18 cellular contexts compared by ENCODE assay signal in the genomic region with DNA sequence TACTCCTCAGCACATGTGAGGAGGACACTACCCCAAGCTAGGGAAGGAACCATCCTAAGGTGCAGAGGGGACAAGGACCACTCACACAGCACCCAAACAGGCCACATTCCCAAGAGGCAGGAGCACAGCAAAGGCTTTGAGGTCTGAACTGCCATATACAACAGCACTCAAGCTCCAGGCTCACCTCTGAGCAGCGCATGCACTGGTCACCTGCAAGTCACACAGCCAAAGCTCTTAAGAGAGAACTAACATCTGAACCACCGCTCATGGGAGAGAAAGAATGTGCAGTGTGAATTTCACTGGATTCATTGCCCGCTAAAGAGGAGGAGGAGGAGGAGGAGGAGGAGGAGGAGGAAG.
"Had no signal": no experiment of that assay in that cellular context is flagged by ENCODE, and none has a peak within 500 bp of the region (broad histone marks: within the 10 kb centered on the region; RNA-seq: fewer than 3 reads in every experiment).

No MANE protein-coding gene starts in this region.

- H3K9ac ChIP-seq: neural progenitor cell, parathyroid adenoma had no signal

- H3K79me2 ChIP-seq: parathyroid adenoma had no signal

- H3K36me3 Mint-ChIP-seq: neural progenitor cell had no signal

- H3K4me3 Mint-ChIP-seq: activated CD4-positive, alpha-beta T cell treated with anti-CD3 and anti-CD28 coated beads for 36 hours; activated CD8-positive, alpha-beta T cell treated with anti-CD3 and anti-CD28 coated beads for 36 hours; activated T-helper 1 cell treated with anti-CD3 and anti-CD28 coated beads, Interleukin-12 subunit alpha, Interleukin-12 subunit beta, Interleukin-2, Interleukin-4 antibody, amounts not matched to agents 30 ng/mL and 10 ng/mL and 1 ng/mL, durations not matched to agents 14 hours and 24 hours and 36 hours; effector memory CD8-positive, alpha-beta T cell; neural progenitor cell; T-helper 1 cell treated with Interleukin-12 subunit alpha and Interleukin-12 subunit beta and Interleukin-4 antibody, amounts not matched to agents 30 μg/mL and 1 μg/mL, for 36 hours had no signal

- H3K27me3 ChIP-seq: ascending aorta, neural progenitor cell had no signal

- H3K27ac Mint-ChIP-seq: activated CD4-positive, alpha-beta T cell treated with anti-CD3 and anti-CD28 coated beads for 36 hours; activated CD8-positive, alpha-beta T cell treated with anti-CD3 and anti-CD28 coated beads for 36 hours; activated T-helper 1 cell treated with anti-CD3 and anti-CD28 coated beads, Interleukin-12 subunit alpha, Interleukin-12 subunit beta, Interleukin-2, Interleukin-4 antibody, amounts not matched to agents 30 ng/mL and 10 ng/mL and 1 ng/mL, durations not matched to agents 14 hours and 24 hours and 36 hours; effector memory CD8-positive, alpha-beta T cell; T-helper 1 cell treated with Interleukin-12 subunit alpha and Interleukin-12 subunit beta and Interleukin-4 antibody, amounts not matched to agents 30 μg/mL and 1 μg/mL, for 36 hours had no signal

- H3K4me2 ChIP-seq: neural progenitor cell, smooth muscle cell had no signal

- H3K4me1 Mint-ChIP-seq: activated CD4-positive, alpha-beta T cell treated with anti-CD3 and anti-CD28 coated beads for 36 hours had no signal

- H3K36me3 ChIP-seq: ascending aorta, lower lobe of right lung, neural progenitor cell had no signal

- H3K9me3 Mint-ChIP-seq: effector memory CD8-positive, alpha-beta T cell; T-helper 1 cell treated with Interleukin-12 subunit alpha and Interleukin-12 subunit beta and Interleukin-4 antibody, amounts not matched to agents 30 μg/mL and 1 μg/mL, for 36 hours had no signal

- ATAC-seq: activated CD4-positive, alpha-beta T cell treated with anti-CD3 and anti-CD28 coated beads for 36 hours; activated CD8-positive, alpha-beta T cell treated with anti-CD3 and anti-CD28 coated beads for 36 hours; effector memory CD8-positive, alpha-beta T cell; foreskin keratinocyte; left cardiac atrium; lower lobe of right lung; stimulated activated naive CD8-positive, alpha-beta T cell treated with anti-CD3 and anti-CD28 coated beads, Interleukin-15, Interleukin-2, amounts not matched to agents 100 U/mL and 50 U/mL, for 24 hours had no signal

- DNase-seq: activated CD4-positive, alpha-beta T cell treated with anti-CD3 and anti-CD28 coated beads for 36 hours; activated CD8-positive, alpha-beta memory T cell treated with anti-CD3 and anti-CD28 coated beads, Interleukin-2, amount 50 U/mL, for 48 hours; activated CD8-positive, alpha-beta T cell treated with anti-CD3 and anti-CD28 coated beads for 36 hours; activated naive CD4-positive, alpha-beta T cell treated with Interleukin-2 at 50 U/mL for 16 hours; dermis blood vessel endothelial cell; effector memory CD8-positive, alpha-beta T cell; foreskin keratinocyte; left cardiac atrium; lower lobe of right lung; midbrain; stimulated activated naive CD8-positive, alpha-beta T cell treated with anti-CD3 and anti-CD28 coated beads, Interleukin-15, Interleukin-2, amounts not matched to agents 100 U/mL and 50 U/mL, for 24 hours; trophoblast cell had no signal

- H3K4me1 ChIP-seq: ascending aorta, foreskin keratinocyte, lower lobe of right lung, neural progenitor cell, parathyroid adenoma had no signal

- H3K4me3 ChIP-seq: ascending aorta, lower lobe of right lung, neural progenitor cell, smooth muscle cell had no signal

- H3K27ac ChIP-seq: ascending aorta, foreskin keratinocyte, lower lobe of right lung, neural progenitor cell, parathyroid adenoma had no signal
